Comparison of ENCODE assay signal across 21 cellular contexts in the genomic region with DNA sequence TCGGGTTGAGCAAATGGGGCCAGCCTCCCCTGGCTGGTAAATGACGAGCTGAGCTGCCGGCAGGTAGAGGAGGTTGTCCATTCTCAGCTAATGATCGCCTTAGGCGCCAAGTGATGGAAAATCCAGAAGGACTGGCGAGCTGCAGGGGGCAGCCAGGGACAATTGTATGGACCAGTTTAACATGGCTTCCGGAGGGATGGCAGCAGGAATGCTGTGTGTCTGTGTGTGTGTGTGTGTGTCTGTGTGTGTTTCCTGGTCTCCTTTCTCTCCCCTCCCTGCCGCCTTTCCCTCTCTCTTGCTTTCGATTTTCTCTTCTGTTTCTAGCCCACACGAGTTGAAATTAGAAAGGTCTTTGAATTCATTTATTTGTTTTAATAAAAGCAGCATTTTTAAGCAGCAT.
"Had no signal": no experiment of that assay in that cellular context is flagged by ENCODE, and none has a peak within 500 bp of the region (broad histone marks: within the 10 kb centered on the region; RNA-seq: fewer than 3 reads in every experiment).

No MANE protein-coding gene starts in this region.

- H3K27me3 ChIP-seq: brain microvascular endothelial cell, tibial artery had no signal

- H3K9me3 Mint-ChIP-seq: activated naive CD4-positive, alpha-beta T cell treated with anti-CD3 and anti-CD28 coated beads, Interleukin-2, amount 10 ng/mL, durations not matched to agents 7 days and 5 days; activated naive CD8-positive, alpha-beta T cell treated with anti-CD3 and anti-CD28 coated beads, Interleukin-2, amount 50 U/mL, for 24 hours; activated T-cell treated with anti-CD3 and anti-CD28 coated beads, Interleukin-2, amount 50 U/mL, for 4 hours had no signal

- DNase-seq: activated CD4-positive, alpha-beta T cell treated with anti-CD3 and anti-CD28 coated beads, Interleukin-2, amount 50 U/mL, for 1 hour; activated CD4-positive, CD25-positive, alpha-beta regulatory T cell treated with anti-CD3 and anti-CD28 coated beads, Interleukin-2, amount 50 U/mL, for 72 hours; activated CD8-positive, alpha-beta memory T cell treated with anti-CD3 and anti-CD28 coated beads, Interleukin-2, amount 50 U/mL, for 4 hours; activated effector memory CD4-positive, alpha-beta T cell treated with Interleukin-2 at 50 U/mL for 16 hours; activated naive CD4-positive, alpha-beta T cell treated with anti-CD3 and anti-CD28 coated beads, Interleukin-2, amount 10 ng/mL, durations not matched to agents 7 days and 5 days; activated naive CD8-positive, alpha-beta T cell treated with anti-CD3 and anti-CD28 coated beads, Interleukin-2, amount 50 U/mL, for 24 hours; activated T-cell treated with anti-CD3 and anti-CD28 coated beads, Interleukin-2, amount 50 U/mL, for 4 hours; aorta; brain microvascular endothelial cell; central memory CD4-positive, alpha-beta T cell; hypothalamus; kidney glomerular epithelial cell; left ventricle myocardium inferior; retina; stimulated activated CD4-positive, alpha-beta T cell treated with anti-CD3 and anti-CD28 coated beads, Interleukin-2, amount 100 ng/mL, for 24 hours; stimulated activated naive CD4-positive, alpha-beta T cell treated with Interleukin-2 at 50 U/mL for 16 hours; T1000; tibial artery had no signal

- H3K4me3 Mint-ChIP-seq: activated naive CD4-positive, alpha-beta T cell treated with anti-CD3 and anti-CD28 coated beads, Interleukin-2, amount 10 ng/mL, durations not matched to agents 7 days and 5 days; activated naive CD8-positive, alpha-beta T cell treated with anti-CD3 and anti-CD28 coated beads, Interleukin-2, amount 50 U/mL, for 24 hours; activated T-cell treated with anti-CD3 and anti-CD28 coated beads, Interleukin-2, amount 50 U/mL, for 4 hours had no signal

- H3K9me3 ChIP-seq: left ventricle myocardium inferior, tibial artery had no signal

- H3K27ac ChIP-seq: brain microvascular endothelial cell, left ventricle myocardium inferior had no signal

- H3K36me3 Mint-ChIP-seq: activated naive CD4-positive, alpha-beta T cell treated with anti-CD3 and anti-CD28 coated beads, Interleukin-2, amount 10 ng/mL, durations not matched to agents 7 days and 5 days had no signal

- FAIRE-seq: colon, endometrium, frontal cortex had no signal

- H3K4me3 ChIP-seq: left ventricle myocardium inferior, tibial artery had no signal

- H3K27ac Mint-ChIP-seq: activated naive CD4-positive, alpha-beta T cell treated with anti-CD3 and anti-CD28 coated beads, Interleukin-2, amount 10 ng/mL, durations not matched to agents 7 days and 5 days; activated naive CD8-positive, alpha-beta T cell treated with anti-CD3 and anti-CD28 coated beads, Interleukin-2, amount 50 U/mL, for 24 hours had no signal

- H3K36me3 ChIP-seq: brain microvascular endothelial cell, left ventricle myocardium inferior, tibial artery had no signal

- ATAC-seq: activated naive CD8-positive, alpha-beta T cell treated with anti-CD3 and anti-CD28 coated beads, Interleukin-2, amount 50 U/mL, for 24 hours; activated T-cell treated with anti-CD3 and anti-CD28 coated beads, Interleukin-2, amount 50 U/mL, for 4 hours had no signal

- H3K27me3 Mint-ChIP-seq: activated naive CD8-positive, alpha-beta T cell treated with anti-CD3 and anti-CD28 coated beads, Interleukin-2, amount 50 U/mL, for 24 hours had no signal
